In genomic region chr7:44376429-44377133, GRCh38 we compare ENCODE assay signal across 21 cellular contexts. TPM values are rescaled to one million over a fixed set of nuclear protein-coding genes. Genes with fewer than 3 reads are reported as not detected.
DNase-seq lines count a peak whose midpoint lies in the region; ATAC-seq and TF ChIP-seq lines count a peak whose summit lies in the region.
"Had no signal": no experiment of that assay in that cellular context is flagged by ENCODE, and none has a peak within 500 bp of the region (broad histone marks: within the 10 kb centered on the region; RNA-seq: fewer than 3 reads in every experiment).

No MANE protein-coding gene starts in this region.

- peak overlapping the region; percentile 78 for H3K27ac Mint-ChIP-seq in central memory CD8-positive, alpha-beta T cell (ENCODE audit: low read depth)
- H3K27ac Mint-ChIP-seq in neural progenitor cell = peak overlapping the region; percentile 43

- no peaks in the 10 kb centered on the region for H4K20me1 ChIP-seq in neural progenitor cell (ENCODE audit: low read depth)

- H3K36me3 ChIP-seq in HEK293 (ENCODE audit: control insufficient read depth in 2 of 2, insufficient read depth in 1 of 2, low read length in 2 of 2) (no peaks in the 10 kb centered on the region), neural progenitor cell (no peaks in the 10 kb centered on the region)

- no peak overlapping the region for H3K9ac ChIP-seq in neural progenitor cell

- POLR2A ChIA-PET in HEK293 (lab: Yijun Ruan, JAX) = no interaction called here

- H3K9me3 ChIP-seq in HEK293 (ENCODE audit: control insufficient read depth, insufficient read depth, low read depth, low read length) (no peaks in the 10 kb centered on the region), neural progenitor cell (ENCODE audit: low read depth) (no peaks in the 10 kb centered on the region)
- H3K9me3 ChIP-seq: testis had no signal

- in situ Hi-C loops in GM13976 (cut with MboI; ENCODE audit: low sequenced_read_pairs, unreplicated experiment) = no loop called here

- H2AFZ ChIP-seq in neural progenitor cell (replicated peaks) = no peak overlapping the region

- H3K27me3 Mint-ChIP-seq in central memory CD8-positive, alpha-beta T cell = no peaks in the 10 kb centered on the region
- H3K27me3 Mint-ChIP-seq in neural progenitor cell (ENCODE audit: insufficient read depth, low read depth) = peaks cover 7% of the 10 kb centered on the region

- CTCF ChIA-PET in HEK293 (lab: Yijun Ruan, JAX) = no interaction called here

- no peak overlapping the region for H3K4me2 ChIP-seq in neural progenitor cell

- peaks cover 12% of the 10 kb centered on the region for H3K36me3 Mint-ChIP-seq in central memory CD8-positive, alpha-beta T cell (ENCODE audit: insufficient read depth)
- H3K36me3 Mint-ChIP-seq in neural progenitor cell = peaks cover 2% of the 10 kb centered on the region

- no peak overlapping the region for H3K4me3 ChIP-seq in HEK293 (ENCODE audit: low read depth, low read length)
- H3K4me3 ChIP-seq in neural progenitor cell = no peak overlapping the region
- H3K4me3 ChIP-seq: SK-N-MC, testis had no signal

- H3F3A ChIP-seq in neural progenitor cell (ENCODE audit: low read depth) = no peaks in the 10 kb centered on the region

- TF ChIP-seq CTCF in GM13976 (IDR thresholded peaks at IDR 0.05; ENCODE audit: borderline replicate concordance, control extremely low read depth, extremely low read depth, insufficient read depth, missing control alignments) (no peak), HEK293 (tag by site-specific recombination; IDR thresholded peaks at IDR 0.05) (no peak), neural progenitor cell (IDR thresholded peaks at IDR 0.05) (no peak)

- H3K27me3 ChIP-seq in neural progenitor cell = peaks cover under 1% of the 10 kb centered on the region
- H3K27me3 ChIP-seq: testis had no signal

- no peaks in the 10 kb centered on the region for H3K9me3 Mint-ChIP-seq in central memory CD8-positive, alpha-beta T cell
- no peaks in the 10 kb centered on the region for H3K9me3 Mint-ChIP-seq in neural progenitor cell

- ATAC-seq in central memory CD8-positive, alpha-beta T cell (replicated peaks; ENCODE audit: extremely low read depth, poor library complexity, severe bottlenecking) = no peak
- ATAC-seq in GM19395 (IDR thresholded peaks at IDR 0.05; ENCODE audit: unreplicated experiment) (no peak), HG03439 (IDR thresholded peaks at IDR 0.05; ENCODE audit: unreplicated experiment) (no peak), GM21526 (IDR thresholded peaks at IDR 0.05; ENCODE audit: low FRiP score, unreplicated experiment) (no peak)

- H3K27ac ChIP-seq in HEK293 (ENCODE audit: extremely low read depth, low read depth, low read length) (no peak overlapping the region), neural progenitor cell (no peak overlapping the region)
- H3K27ac ChIP-seq: C4-2B, SK-N-MC, testis had no signal

- DNase-seq in GM13976 (ENCODE audit: low spot score) (peak; percentile 10), neural progenitor cell (ENCODE audit: low spot score) (no peak)
- DNase-seq in central memory CD8-positive, alpha-beta T cell (ENCODE audit: low spot score in 2 of 2) = no peak
- DNase-seq: activated CD4-positive, alpha-beta T cell treated with anti-CD3 and anti-CD28 coated beads for 4 hours; activated naive CD4-positive, alpha-beta T cell treated with anti-CD3 and anti-CD28 coated beads, Interleukin-2, amount 50 U/mL, for 16 hours; activated T-cell treated with anti-CD3 and anti-CD28 coated beads, Interleukin-2, amount 50 U/mL, for 48 hours; Kasumi-1; mesendoderm; NCI-H187; NCI-H69; small intestine; stimulated activated CD4-positive, alpha-beta T cell treated with anti-CD3 and anti-CD28 coated beads, Interleukin-1b, Interleukin-23, amount 100 ng/mL, for 48 hours; testis had no signal

- H3K4me1 Mint-ChIP-seq in central memory CD8-positive, alpha-beta T cell = peaks cover 16% of the 10 kb centered on the region
- no peaks in the 10 kb centered on the region for H3K4me1 Mint-ChIP-seq in neural progenitor cell

- H3K4me1 ChIP-seq in HEK293 (ENCODE audit: control insufficient read depth, insufficient read depth, low read length) (no peaks in the 10 kb centered on the region), neural progenitor cell (no peaks in the 10 kb centered on the region)
- H3K4me1 ChIP-seq: testis had no signal

- H3K4me3 Mint-ChIP-seq in central memory CD8-positive, alpha-beta T cell = no peak overlapping the region
- no peak overlapping the region for H3K4me3 Mint-ChIP-seq in neural progenitor cell

- H3K79me2 ChIP-seq in neural progenitor cell (ENCODE audit: low read depth) = no peaks in the 10 kb centered on the region

TF ChIP-seq in HEK293, 187 proteins besides CTCF, POLR2A, EP300 and RAD21:
- TF ChIP-seq ZNF658 (tag by site-specific recombination; IDR thresholded peaks at IDR 0.05) (no peak), ZNF776 (tag by site-specific recombination; IDR thresholded peaks at IDR 0.05; ENCODE audit: borderline replicate concordance) (0 out of 2 replicates have a peak, but pooled peaks have one; percentile 59), ZNF398 (tag by site-specific recombination; IDR thresholded peaks at IDR 0.05) (peak; percentile 47; the same call in 1 of the 2 replicates), ZNF248 (tag by site-specific recombination; IDR thresholded peaks at IDR 0.05) (0 out of 2 replicates have a peak, but pooled peaks have one; percentile 8)

RNA-seq across cellular contexts. Expression of gene CAMK2B, which starts 51.2 kb away (rescaled TPM):
- total RNA-seq in neural progenitor cell (ENCODE audit: low replicate concordance) = 0.09 and 0.31 TPM in 2 replicates
- total RNA-seq: fibroblast of villous mesenchyme, osteoblast had no signal
